ENCODE assay signal across 8 cellular contexts in the genomic region with DNA sequence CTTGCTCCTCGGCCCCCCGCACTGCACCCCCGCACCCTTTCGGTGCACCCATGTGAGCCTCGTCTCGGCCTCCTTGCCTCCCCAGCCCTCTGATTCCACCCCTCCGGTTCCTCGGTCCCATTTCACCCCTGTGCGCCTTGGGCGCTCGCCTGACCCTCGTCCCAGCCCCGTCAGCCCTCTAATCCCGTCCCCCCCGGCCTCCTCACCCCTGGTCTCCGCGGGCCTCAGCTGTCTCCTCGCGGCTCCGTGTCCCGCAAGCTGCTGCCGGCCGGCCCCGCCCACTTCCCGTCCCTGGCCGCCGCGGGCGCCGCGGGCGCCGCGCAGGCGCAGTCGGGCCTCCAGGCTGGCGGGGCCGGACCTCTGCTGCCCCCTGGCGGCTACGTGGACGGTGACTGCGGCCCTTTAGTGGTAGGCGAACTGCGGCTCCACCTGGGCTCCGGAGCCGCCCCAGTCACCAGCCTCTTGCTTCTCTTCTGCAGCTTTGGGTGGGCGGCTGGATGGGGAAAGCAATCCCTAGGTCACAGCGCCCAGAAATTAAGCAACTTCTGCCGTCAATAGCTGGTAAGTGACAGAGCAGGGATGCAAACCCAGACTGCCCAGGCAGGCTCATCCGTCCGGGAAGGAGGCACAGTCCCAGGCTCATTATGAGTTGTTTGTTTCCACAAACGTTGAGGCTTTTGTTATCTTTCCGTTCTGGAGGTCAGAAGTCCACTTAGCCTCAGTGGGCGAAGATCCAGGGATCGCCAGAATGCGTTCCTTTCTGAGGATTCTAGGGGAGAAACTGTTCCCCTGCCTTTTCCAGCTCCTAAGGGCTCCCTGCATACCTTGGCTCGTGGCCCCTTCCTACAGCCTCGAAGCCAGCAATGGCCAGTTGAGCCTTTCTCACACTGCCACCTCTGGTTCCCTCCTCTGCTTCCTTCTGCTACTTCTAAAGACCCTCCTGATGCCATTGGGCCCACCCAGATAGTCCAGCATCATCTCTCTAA. TPM values are rescaled to one million over a fixed set of nuclear protein-coding genes. Genes with fewer than 3 reads are reported as not detected.
DNase-seq lines count a peak whose midpoint lies in the region; ATAC-seq and TF ChIP-seq lines count a peak whose summit lies in the region.

A gene with protein sequence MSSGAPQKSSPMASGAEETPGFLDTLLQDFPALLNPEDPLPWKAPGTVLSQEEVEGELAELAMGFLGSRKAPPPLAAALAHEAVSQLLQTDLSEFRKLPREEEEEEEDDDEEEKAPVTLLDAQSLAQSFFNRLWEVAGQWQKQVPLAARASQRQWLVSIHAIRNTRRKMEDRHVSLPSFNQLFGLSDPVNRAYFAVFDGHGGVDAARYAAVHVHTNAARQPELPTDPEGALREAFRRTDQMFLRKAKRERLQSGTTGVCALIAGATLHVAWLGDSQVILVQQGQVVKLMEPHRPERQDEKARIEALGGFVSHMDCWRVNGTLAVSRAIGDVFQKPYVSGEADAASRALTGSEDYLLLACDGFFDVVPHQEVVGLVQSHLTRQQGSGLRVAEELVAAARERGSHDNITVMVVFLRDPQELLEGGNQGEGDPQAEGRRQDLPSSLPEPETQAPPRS (minus strand): TSS at position 263 of the 986 bp plus-strand sequence. CDS start 6,800 bp downstream, outside the sequence.

- H3K4me1 Mint-ChIP-seq in naive thymus-derived CD8-positive, alpha-beta T cell, result peaks cover 8 to 34% (median 27%) of the 10 kb centered on the region in 4 donors
- peaks cover 29% of the 10 kb centered on the region for H3K4me1 Mint-ChIP-seq in stimulated activated memory B cell treated with anti-CD40 and anti-IgM and Interleukin-4, amounts not matched to agents 10 μg/mL and 1 μg/mL and 100 μg/mL, for 72 hours

- H3K4me3 Mint-ChIP-seq in naive thymus-derived CD8-positive, alpha-beta T cell, result peak within 1 kb of the TSS; percentile 78 to 92 (median 86)
- H3K4me3 Mint-ChIP-seq in stimulated activated memory B cell treated with anti-CD40 and anti-IgM and Interleukin-4, amounts not matched to agents 10 μg/mL and 1 μg/mL and 100 μg/mL, for 72 hours, result peak within 1 kb of the TSS; percentile 92

- peaks cover 2% of the 10 kb centered on the region for H3K4me1 ChIP-seq in fibroblast of lung (ENCODE audit: control insufficient read depth, extremely low read depth, insufficient read depth, low read length)

- no peaks in the 10 kb centered on the region for H4K20me1 ChIP-seq in fibroblast of lung (ENCODE audit: control insufficient read depth, extremely low read depth, insufficient read depth, low read length)

- POLR2A ChIA-PET in naive thymus-derived CD8-positive, alpha-beta T cell (lab: Charles Lee), result interaction anchor here (0.5 to 2.2 kb wide), 4 partner anchors 10 to 29 kb away, joined by 3 to 16 read pairs (median 6); no protein-coding TSS in a partner anchor

- peak; percentile 56 for ATAC-seq in GM19351 (IDR thresholded peaks at IDR 0.05; ENCODE audit: unreplicated experiment)
- peak; percentile 89 to 90 for ATAC-seq in naive thymus-derived CD8-positive, alpha-beta T cell
- peak; percentile 89 for ATAC-seq in stimulated activated memory B cell treated with anti-CD40 and anti-IgM and Interleukin-4, amounts not matched to agents 10 μg/mL and 1 μg/mL and 100 μg/mL, for 72 hours

- peak within 1 kb of the TSS; percentile 80 for H2AFZ ChIP-seq in fibroblast of lung (ENCODE audit: low read length)

- peak within 1 kb of the TSS; percentile 37 to 91 (median 82) for H3K27ac Mint-ChIP-seq in naive thymus-derived CD8-positive, alpha-beta T cell
- H3K27ac Mint-ChIP-seq in stimulated activated memory B cell treated with anti-CD40 and anti-IgM and Interleukin-4, amounts not matched to agents 10 μg/mL and 1 μg/mL and 100 μg/mL, for 72 hours, result peak within 1 kb of the TSS; percentile 74

- peak within 1 kb of the TSS; percentile 59 to 86 (median 73) for H3K4me3 ChIP-seq in fibroblast of lung (replicated peaks in 1 of 4; ENCODE audit: control extremely low read depth in 1 of 4, insufficient read depth in 1 of 4, low read depth in 3 of 4, low read length in 4 of 4)

- H3K9ac ChIP-seq in fibroblast of lung (ENCODE audit: insufficient read depth, low read length), result peak within 1 kb of the TSS; percentile 71

- no peaks in the 10 kb centered on the region for H3K27me3 ChIP-seq in fibroblast of lung (ENCODE audit: control insufficient read depth, insufficient read depth, low read length)

- H3K36me3 ChIP-seq in fibroblast of lung (ENCODE audit: control insufficient read depth, insufficient read depth, low read length), result no peaks in the 10 kb centered on the region

- peak; percentile 46 to 61 for TF ChIP-seq CTCF in fibroblast of lung (conservative IDR thresholded peaks at IDR 0.05 in 1 of 2, IDR thresholded peaks at IDR 0.05 in 1 of 2; ENCODE audit: low read depth in 1 of 2, low read length in 2 of 2)

- peak; percentile 42 to 92 (median 75) for DNase-seq in C1 segment of cervical spinal cord (lab: John Stamatoyannopoulos, UW)
- peak; percentile 88 for DNase-seq in HuH-7.5 (ENCODE audit: low spot score)
- DNase-seq in RPMI7951 (ENCODE audit: low read depth), result peak; percentile 64
- peak; percentile 88 to 92 for DNase-seq in activated T-helper 1 cell treated with anti-CD3 and anti-CD28 coated beads, Interleukin-2, amount 50 U/mL, for 16 hours (ENCODE audit: low read depth in 1 of 2, low spot score in 1 of 2)
- peak; percentile 48 to 61 for DNase-seq in fibroblast of lung (ENCODE audit: low read depth in 2 of 2)
- DNase-seq in naive thymus-derived CD8-positive, alpha-beta T cell, result peak; percentile 81 to 99 (median 92)

- H3K27me3 Mint-ChIP-seq in naive thymus-derived CD8-positive, alpha-beta T cell, result no peaks in the 10 kb centered on the region
- H3K27me3 Mint-ChIP-seq in stimulated activated memory B cell treated with anti-CD40 and anti-IgM and Interleukin-4, amounts not matched to agents 10 μg/mL and 1 μg/mL and 100 μg/mL, for 72 hours, result no peaks in the 10 kb centered on the region

- H3K9me3 ChIP-seq in fibroblast of lung (ENCODE audit: control insufficient read depth, insufficient read depth, low read depth, low read length), result no peaks in the 10 kb centered on the region

- H3K4me2 ChIP-seq in fibroblast of lung (ENCODE audit: extremely low read depth, insufficient read depth, low read length), result peak within 1 kb of the TSS; percentile 71

- no peaks in the 10 kb centered on the region for H3K36me3 Mint-ChIP-seq in naive thymus-derived CD8-positive, alpha-beta T cell
- no peaks in the 10 kb centered on the region for H3K36me3 Mint-ChIP-seq in stimulated activated memory B cell treated with anti-CD40 and anti-IgM and Interleukin-4, amounts not matched to agents 10 μg/mL and 1 μg/mL and 100 μg/mL, for 72 hours

- H3K27ac ChIP-seq in fibroblast of lung (ENCODE audit: insufficient read depth, low read length), result peak within 1 kb of the TSS; percentile 41

- H3K79me2 ChIP-seq in fibroblast of lung (ENCODE audit: control insufficient read depth, insufficient read depth, low read length), result peaks cover 21% of the 10 kb centered on the region

- no peaks in the 10 kb centered on the region for H3K9me3 Mint-ChIP-seq in naive thymus-derived CD8-positive, alpha-beta T cell
- no peaks in the 10 kb centered on the region for H3K9me3 Mint-ChIP-seq in stimulated activated memory B cell treated with anti-CD40 and anti-IgM and Interleukin-4, amounts not matched to agents 10 μg/mL and 1 μg/mL and 100 μg/mL, for 72 hours

RNA-seq across cellular contexts. Expression of the gene that starts here (rescaled TPM):
- total RNA-seq in RPMI7951 (2014; rRNA removed; shearing (Covaris generic)), result 13.5 and 21.7 TPM in 2 replicates
- 24.7 and 37.0 TPM in 2 replicates for total RNA-seq in fibroblast of lung
- polyA plus RNA-seq in fibroblast of lung, result 12.5 and 19.0 TPM in 2 replicates
- 17.7 and 30.6 TPM in 2 replicates for polyA plus RNA-seq in fibroblast of lung (2012)
- 23.5 and 40.0 TPM in 2 replicates for polyA minus RNA-seq in fibroblast of lung (ENCODE audit: low replicate concordance)
- 10 to 100 TPM; 23.6 to 25.1 TPM for total RNA-seq in naive thymus-derived CD8-positive, alpha-beta T cell
- 1 to 10 TPM; 8.3 to 9.9 (median 9.6) TPM for polyA plus RNA-seq in naive thymus-derived CD8-positive, alpha-beta T cell

Comparison
In these comparisons a context has a peak if more than half of its experiments do, and no peak if none do; other contexts are left out.
1. Peak in every context shown above with its lines: DNase-seq, ATAC-seq, H3K4me3 ChIP-seq and H3K27ac ChIP-seq.